ENCODE assay signal across 8 cellular contexts in the genomic region with DNA sequence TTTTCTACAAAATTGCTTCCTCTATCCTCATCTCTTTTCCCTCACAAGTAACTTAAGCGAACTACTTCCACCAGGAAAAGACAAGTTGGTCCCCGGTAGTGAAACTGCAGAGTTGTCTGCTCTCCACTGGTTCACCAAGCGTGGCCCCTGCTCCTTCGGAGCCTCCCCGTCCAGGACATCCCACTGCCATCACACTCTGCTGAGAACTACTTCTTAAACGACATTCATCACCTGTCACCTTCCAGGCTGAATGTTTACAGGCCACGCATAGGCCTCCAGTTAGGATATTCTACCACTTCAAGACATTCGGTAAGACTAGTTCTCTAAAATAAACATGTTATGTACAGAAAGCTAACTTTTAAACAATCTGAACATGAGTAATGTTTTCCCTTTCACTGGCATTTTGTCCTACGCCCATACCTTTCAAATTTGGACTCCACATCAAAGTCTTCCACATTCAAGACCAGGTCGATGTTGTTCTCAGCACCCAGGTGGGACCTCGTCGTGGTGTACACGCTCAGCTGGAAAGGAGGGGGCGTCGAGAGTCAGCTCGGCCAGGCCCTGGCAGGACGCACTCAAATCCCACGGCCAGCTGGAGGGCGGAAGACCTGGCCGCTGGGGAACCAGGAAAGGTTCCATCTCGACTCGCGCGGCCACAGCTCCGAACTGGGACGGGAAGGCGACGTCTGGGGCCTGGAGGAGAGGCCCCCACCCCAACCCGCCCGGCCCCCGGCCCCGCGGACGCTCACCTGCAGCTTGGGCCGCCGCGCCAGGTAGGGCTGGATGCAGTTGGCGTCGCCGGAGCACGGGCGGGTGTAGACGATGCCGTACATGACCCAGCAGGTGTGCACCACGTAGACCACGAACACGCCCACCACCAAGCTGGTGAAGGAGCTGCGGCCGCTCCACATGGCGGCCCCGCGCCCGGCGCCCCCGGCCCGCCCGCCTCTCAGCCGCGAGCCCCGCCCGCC. TPM values are rescaled to one million over a fixed set of nuclear protein-coding genes. Genes with fewer than 3 reads are reported as not detected.
DNase-seq lines count a peak whose midpoint lies in the region; ATAC-seq, FAIRE-seq and TF ChIP-seq lines count a peak whose summit lies in the region.

No MANE protein-coding gene starts in this region.

- DNase-seq in AG10803 (ENCODE audit: low read depth) (no peak), GM19239 (ENCODE audit: insufficient read length, low spot score) (no peak), osteoblast (ENCODE audit: insufficient read length, low spot score, missing footprints) (peak; percentile 92), cerebellar cortex (ENCODE audit: low spot score) (no peak), NCI-H510A (lab: John Stamatoyannopoulos, UW) (no peak)
- peak; percentile 20 to 36 for DNase-seq in activated CD4-positive, alpha-beta T cell treated with anti-CD3 and anti-CD28 coated beads for 4 hours

- ATAC-seq in HG03442 (IDR thresholded peaks at IDR 0.05; ENCODE audit: unreplicated experiment): peak; percentile 17

- peak overlapping the region; percentile 21 for H2AFZ ChIP-seq in osteoblast (ENCODE audit: low read length)

- TF ChIP-seq CTCF in AG10803 (conservative IDR thresholded peaks at IDR 0.05; ENCODE audit: low read length) (no peak), osteoblast (IDR thresholded peaks at IDR 0.05; ENCODE audit: extremely low read depth, low read depth, low read length) (no peak)

- H3K79me2 ChIP-seq in osteoblast (ENCODE audit: insufficient read depth, low read length): peaks cover 33% of the 10 kb centered on the region

- peak overlapping the region; percentile 90 for H3K4me2 ChIP-seq in osteoblast (ENCODE audit: insufficient read depth, low read length)

- H4K20me1 ChIP-seq in osteoblast (ENCODE audit: insufficient read depth, low read length): peaks cover 11% of the 10 kb centered on the region

- WGBS in esophagus, 2 donors: 5% methylated on average over 52 to 61 of the region's 61 CpGs

- peak; percentile 51 for FAIRE-seq in GM19239 (lab: Jason Lieb, UNC)

- peaks cover 2 to 8% of the 10 kb centered on the region in 2 donors for H3K4me1 ChIP-seq in esophagus (ENCODE audit: control insufficient read depth in 2 of 2, insufficient read depth in 2 of 2, low read length in 1 of 2)
- H3K4me1 ChIP-seq in osteoblast (ENCODE audit: insufficient read depth, low read length): peaks cover 16% of the 10 kb centered on the region

- no peaks in the 10 kb centered on the region for H3K9me3 ChIP-seq in esophagus (ENCODE audit: control insufficient read depth in 2 of 2, insufficient read depth in 1 of 2, low read depth in 1 of 2, low read length in 1 of 2)
- H3K9me3 ChIP-seq in osteoblast (ENCODE audit: low read depth, low read length): no peaks in the 10 kb centered on the region

- H3K27ac ChIP-seq in esophagus (ENCODE audit: low read depth in 2 of 2, low read length in 1 of 2): peak overlapping the region in 1 of 2 donors; percentile 29
- peak overlapping the region; percentile 24 for H3K27ac ChIP-seq in osteoblast (ENCODE audit: low read depth, low read length)

- H3K36me3 ChIP-seq in esophagus (ENCODE audit: control insufficient read depth in 2 of 2, insufficient read depth in 2 of 2, low read length in 1 of 2) (peaks cover 0 to 20% of the 10 kb centered on the region in 2 donors), osteoblast (ENCODE audit: insufficient read depth, low read length) (peaks cover 32% of the 10 kb centered on the region)

- no peaks in the 10 kb centered on the region for H3K27me3 ChIP-seq in esophagus (ENCODE audit: control insufficient read depth in 1 of 2, insufficient read depth in 2 of 2, low read length in 2 of 2)
- H3K27me3 ChIP-seq in osteoblast (ENCODE audit: insufficient read depth, low read length): no peaks in the 10 kb centered on the region

- H3K4me3 ChIP-seq in AG10803 (ENCODE audit: low read length) (peak overlapping the region; percentile 76), esophagus (ENCODE audit: low read depth in 1 of 2, low read length in 2 of 2) (peak overlapping the region; percentile 84 to 91), osteoblast (ENCODE audit: insufficient read depth, low read length) (peak overlapping the region; percentile 85)

RNA-seq across cellular contexts. Expression of gene CLPTM1L, which starts 0.7 kb away (rescaled TPM):
- polyA plus RNA-seq in esophagus: 10 to 100 TPM; 20.0 to 52.1 TPM
- 134 and 139 TPM in 2 replicates for total RNA-seq in osteoblast

RNA-seq across cellular contexts. Expression of gene TERT, which starts 49.3 kb away (rescaled TPM):
- under 1 TPM; 0.13 to 0.51 TPM for polyA plus RNA-seq in esophagus
- total RNA-seq in osteoblast: not detected in 2 replicates

Comparison
In these comparisons a context has a peak if more than half of its experiments do, and no peak if none do; other contexts are left out.
1. DNase-seq: peak in activated CD4-positive, alpha-beta T cell treated with anti-CD3 and anti-CD28 coated beads for 4 hours (2 of 2) and osteoblast (single experiment); none in AG10803 (single experiment), GM19239 (single experiment), cerebellar cortex (single experiment) and NCI-H510A (single experiment).
2. Peak in every context shown above with its lines, with median percentiles within 50 percentile points of each other: H3K4me3 ChIP-seq.